In the genomic region with DNA sequence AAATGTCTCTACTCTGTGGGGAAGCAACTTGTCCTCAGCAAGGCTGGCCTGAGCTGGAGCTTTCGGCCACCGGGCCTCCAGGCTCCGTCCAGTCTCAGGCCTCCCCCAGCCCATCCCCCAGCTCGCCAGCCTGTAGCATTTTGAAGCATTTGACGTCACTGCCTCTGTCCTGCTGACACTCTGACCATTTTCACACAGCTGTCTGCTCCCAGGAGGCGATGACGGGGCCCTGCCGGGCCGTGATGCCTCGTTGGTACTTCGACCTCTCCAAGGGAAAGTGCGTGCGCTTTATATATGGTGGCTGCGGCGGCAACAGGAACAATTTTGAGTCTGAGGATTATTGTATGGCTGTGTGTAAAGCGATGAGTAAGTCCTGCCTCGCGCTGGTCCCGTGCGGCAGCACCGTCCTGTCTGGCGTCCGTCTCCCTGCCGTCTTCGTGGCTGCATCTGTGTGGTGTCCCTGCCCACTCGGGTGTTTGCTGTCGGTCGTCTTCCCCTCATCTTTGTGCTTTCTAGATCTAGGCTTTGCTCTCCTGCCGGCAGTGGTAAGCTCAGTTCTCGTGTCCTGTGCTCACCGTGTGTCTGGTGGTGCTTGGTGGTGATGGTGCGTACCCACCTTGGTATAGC, we compare ENCODE assay signal across 17 cellular contexts. TPM values are rescaled to one million over a fixed set of nuclear protein-coding genes. Genes with fewer than 3 reads are reported as not detected.
DNase-seq lines count a peak whose midpoint lies in the region; ATAC-seq, FAIRE-seq and TF ChIP-seq lines count a peak whose summit lies in the region.
"Had no signal": no experiment of that assay in that cellular context is flagged by ENCODE, and none has a peak within 500 bp of the region (broad histone marks: within the 10 kb centered on the region; RNA-seq: fewer than 3 reads in every experiment).

No MANE protein-coding gene starts in this region.

- peaks cover 0 to 80% (median 38%) of the 10 kb centered on the region in 9 donors for H3K4me1 ChIP-seq in heart right ventricle

- no peaks in the 10 kb centered on the region for H3K9me3 Mint-ChIP-seq in nephron progenitor cell
- H3K9me3 Mint-ChIP-seq in activated T-helper 17 cell treated with anti-CD3 and anti-CD28 coated beads, Interleukin-2, amount 50 U/mL, for 72 hours = no peaks in the 10 kb centered on the region
- H3K9me3 Mint-ChIP-seq: activated CD4-positive, alpha-beta memory T cell treated with anti-CD3 and anti-CD28 coated beads for 36 hours had no signal

- no peak for DNase-seq in heart right ventricle
- DNase-seq in cardiac septum (ENCODE audit: low spot score) = no peak
- no peak for DNase-seq in epithelial cell of prostate (ENCODE audit: low read depth, low spot score)
- no peak for DNase-seq in nephron progenitor cell
- no peak for DNase-seq in GDM1 (lab: John Stamatoyannopoulos, UW)
- no peak for DNase-seq in mesenteric fat pad (ENCODE audit: low spot score)
- no peak for DNase-seq in H54 (ENCODE audit: insufficient read length, low spot score)
- DNase-seq: activated CD4-positive, alpha-beta memory T cell treated with anti-CD3 and anti-CD28 coated beads for 36 hours; cerebellar nuclear complex; DMS 273 treated with DMSO at 0.1 percent for 48 hours; NCI-H1092 treated with DMSO at 0.1 percent for 48 hours; NCI-H345; small intestine had no signal

- peaks cover 0 to 80% (median 27%) of the 10 kb centered on the region in 9 donors for H3K36me3 ChIP-seq in heart right ventricle

- no peak overlapping the region for H3K4me3 Mint-ChIP-seq in nephron progenitor cell
- H3K4me3 Mint-ChIP-seq in activated T-helper 17 cell treated with anti-CD3 and anti-CD28 coated beads, Interleukin-2, amount 50 U/mL, for 72 hours = no peak overlapping the region
- H3K4me3 Mint-ChIP-seq: activated CD4-positive, alpha-beta memory T cell treated with anti-CD3 and anti-CD28 coated beads for 36 hours had no signal

- ATAC-seq in heart right ventricle = peak in 4 of 8 donors; percentile 2 to 19 (median 6)
- ATAC-seq in activated T-helper 17 cell treated with anti-CD3 and anti-CD28 coated beads, Interleukin-2, amount 50 U/mL, for 72 hours (replicated peaks) = no peak

- no peaks in the 10 kb centered on the region for H3K27me3 Mint-ChIP-seq in nephron progenitor cell (ENCODE audit: low read depth, poor library complexity)
- no peaks in the 10 kb centered on the region for H3K27me3 Mint-ChIP-seq in activated T-helper 17 cell treated with anti-CD3 and anti-CD28 coated beads, Interleukin-2, amount 50 U/mL, for 72 hours

- H3K27ac ChIP-seq in heart right ventricle (peak overlapping the region in 7 of 10 donors; percentile 27 to 83 (median 54)), epithelial cell of prostate (peak overlapping the region; percentile 70)

- no peak overlapping the region for H3K4me3 ChIP-seq in heart right ventricle
- H3K4me3 ChIP-seq: Peyer's patch had no signal

- TF ChIP-seq CTCF in heart right ventricle (IDR thresholded peaks at IDR 0.05) (no peak), nephron progenitor cell (IDR thresholded peaks at IDR 0.05) (no peak)

- peaks cover 65% of the 10 kb centered on the region for H3K36me3 Mint-ChIP-seq in nephron progenitor cell (ENCODE audit: low read depth)
- H3K36me3 Mint-ChIP-seq in activated T-helper 17 cell treated with anti-CD3 and anti-CD28 coated beads, Interleukin-2, amount 50 U/mL, for 72 hours (ENCODE audit: low read depth) = peaks cover 51% of the 10 kb centered on the region

- 87 to 90% methylated on average over 32 of the region's 32 CpGs for WGBS in heart right ventricle, 2 donors

- TF ChIP-seq POLR2A in H54 (IDR thresholded peaks at IDR 0.05; ENCODE audit: low read depth, low read length) = no peak

- H3K4me1 Mint-ChIP-seq in nephron progenitor cell = peaks cover 15% of the 10 kb centered on the region
- H3K4me1 Mint-ChIP-seq in activated T-helper 17 cell treated with anti-CD3 and anti-CD28 coated beads, Interleukin-2, amount 50 U/mL, for 72 hours = peaks cover 21% of the 10 kb centered on the region

- peak overlapping the region; percentile 74 for H3K27ac Mint-ChIP-seq in nephron progenitor cell
- H3K27ac Mint-ChIP-seq in activated T-helper 17 cell treated with anti-CD3 and anti-CD28 coated beads, Interleukin-2, amount 50 U/mL, for 72 hours = no peak overlapping the region
- H3K27ac Mint-ChIP-seq: activated CD4-positive, alpha-beta memory T cell treated with anti-CD3 and anti-CD28 coated beads for 36 hours had no signal

- no peaks in the 10 kb centered on the region for H3K9me3 ChIP-seq in heart right ventricle
- H3K9me3 ChIP-seq: Peyer's patch had no signal

- intact Hi-C loops in heart right ventricle (cut with DNase I) = loop anchor here in 5 of 10 donors (5.0 to 10.0 kb wide), 4 partner anchors 49 to 121 kb away; a partner anchor contains a TSS
- intact Hi-C loops in cardiac septum (cut with DNase I) = no loop called here

- FAIRE-seq in H54 (lab: Jason Lieb, UNC) = no peak
- FAIRE-seq: A204.1, small intestine had no signal

- no peaks in the 10 kb centered on the region for H3K27me3 ChIP-seq in heart right ventricle
- H3K27me3 ChIP-seq: Peyer's patch had no signal

RNA-seq across cellular contexts. Expression of a gene that starts 36.1 kb away (rescaled TPM):
- total RNA-seq in heart right ventricle (1 to 10 TPM in 4 of 10 donors, under 1 TPM in 6; 0.30 to 5.7 (median 0.57) TPM), cardiac septum (0.65 TPM), mesenteric fat pad (13.3 TPM)
- polyA plus RNA-seq in heart right ventricle = 1 to 10 TPM in 1 of 2 donors, under 1 TPM in 1; 0.73 to 1.2 TPM
- under 1 TPM in 1 of 2 donors, not detected in 1; 0.09 TPM for total RNA-seq in activated T-helper 17 cell treated with anti-CD3 and anti-CD28 coated beads, Interleukin-2, amount 50 U/mL, for 72 hours
- total RNA-seq: activated CD4-positive, alpha-beta memory T cell treated with anti-CD3 and anti-CD28 coated beads for 36 hours; myocyte had no signal

RNA-seq across cellular contexts. Expression of a gene that starts 53.8 kb away (rescaled TPM):
- total RNA-seq in heart right ventricle (100 to 1,000 TPM; 265 to 414 (median 309) TPM), cardiac septum (318 TPM), mesenteric fat pad (298 TPM)
- polyA plus RNA-seq in heart right ventricle = 100 to 1,000 TPM; 115 to 142 TPM
- 10 to 100 TPM; 31.2 to 34.0 TPM for total RNA-seq in activated T-helper 17 cell treated with anti-CD3 and anti-CD28 coated beads, Interleukin-2, amount 50 U/mL, for 72 hours
